8 cellular contexts compared by ENCODE assay signal in the genomic region with DNA sequence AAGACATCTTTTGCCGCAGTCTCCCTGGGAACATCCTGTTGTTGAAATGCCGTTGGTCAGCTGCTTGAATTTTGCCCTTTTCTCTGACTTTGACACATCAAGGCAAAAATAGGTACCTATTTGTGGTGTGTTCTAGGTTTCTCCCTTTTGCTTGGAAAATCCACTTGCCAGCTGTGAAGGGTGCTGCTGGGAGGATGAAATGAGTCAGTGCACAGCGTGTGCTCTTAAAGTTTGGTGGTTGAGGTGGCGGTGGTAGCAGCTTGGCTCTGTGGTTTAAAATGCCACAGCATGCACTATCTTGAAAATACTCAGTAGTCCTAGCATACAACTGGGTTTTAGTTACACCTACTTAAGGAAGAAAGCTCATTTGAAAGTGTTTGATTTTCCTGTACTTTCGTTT.
A peak's percentile ranks its signal among the peaks of the same experiment; 100 is the strongest.
DNase-seq lines count a peak whose midpoint lies in the region; ATAC-seq and TF ChIP-seq lines count a peak whose summit lies in the region.

No MANE protein-coding gene starts in this region.

- peak overlapping the region; percentile 75 for H3K4me3 Mint-ChIP-seq in type B pancreatic cell

- peak; percentile 36 for ATAC-seq in HG03139 (IDR thresholded peaks at IDR 0.05; ENCODE audit: unreplicated experiment)

- H3K36me3 Mint-ChIP-seq in type B pancreatic cell, result peaks cover 20% of the 10 kb centered on the region

- peak; percentile 46 for DNase-seq in ACHN
- peak; percentile 66 for DNase-seq in activated CD4-positive, alpha-beta T cell treated with anti-CD3 and anti-CD28 coated beads for 4 hours
- DNase-seq in dermis microvascular lymphatic vessel endothelial cell (ENCODE audit: low read depth in 2 of 2), result peak; percentile 77 to 91
- DNase-seq in non-pigmented ciliary epithelial cell (ENCODE audit: low read depth), result peak; percentile 83
- DNase-seq in type B pancreatic cell (ENCODE audit: extremely low spot score, unreplicated experiment), result no peak
- no peak for DNase-seq in cerebellum (ENCODE audit: low spot score)
- DNase-seq in NCI-H1436 treated with DMSO at 0.1 percent for 48 hours (lab: John Stamatoyannopoulos, UW), result no peak

- H3K27me3 Mint-ChIP-seq in type B pancreatic cell, result no peaks in the 10 kb centered on the region

- no peak for TF ChIP-seq CTCF in type B pancreatic cell (conservative IDR thresholded peaks at IDR 0.05)

- peaks cover 66% of the 10 kb centered on the region for H3K4me1 Mint-ChIP-seq in type B pancreatic cell (ENCODE audit: unreplicated experiment)

- in situ Hi-C loops in ACHN (cut with HindIII; ENCODE audit: low pct_ligation_motif_present, low pct_unique_long_range_greater_than_20kb, low sequenced_read_pairs), result no loop called here

- H3K9me3 Mint-ChIP-seq in type B pancreatic cell, result peaks cover 9% of the 10 kb centered on the region

- H3K27ac Mint-ChIP-seq in type B pancreatic cell, result peak overlapping the region; percentile 79

Comparison
In these comparisons a context has a peak if more than half of its experiments do, and no peak if none do; other contexts are left out.
1. DNase-seq: peak in ACHN (single experiment), activated CD4-positive, alpha-beta T cell treated with anti-CD3 and anti-CD28 coated beads for 4 hours (2 of 2), dermis microvascular lymphatic vessel endothelial cell (2 of 2) and non-pigmented ciliary epithelial cell (single experiment); none in type B pancreatic cell (single experiment), cerebellum (single experiment) and NCI-H1436 treated with DMSO at 0.1 percent for 48 hours (single experiment).